Comparison of ENCODE assay signal across 8 cellular contexts in genomic region chr6:38715016-38715809, GRCh38. TPM values are rescaled to one million over a fixed set of nuclear protein-coding genes. Genes with fewer than 3 reads are reported as not detected.
DNase-seq lines count a peak whose midpoint lies in the region; ATAC-seq and TF ChIP-seq lines count a peak whose summit lies in the region.

Gene DNAH8 (plus strand): TSS chr6:38715311. CDS start chr6:38722810, 7,499 bp downstream.

- H3K9me3 ChIP-seq in skeletal muscle satellite cell (replicated peaks; ENCODE audit: low read length), result no peaks in the 10 kb centered on the region

- H3K9me3 Mint-ChIP-seq in glutamatergic neuron (ENCODE audit: unreplicated experiment), result peaks cover under 1% of the 10 kb centered on the region
- no peaks in the 10 kb centered on the region for H3K9me3 Mint-ChIP-seq in type B pancreatic cell

- no peak for TF ChIP-seq CTCF in GM13976 (IDR thresholded peaks at IDR 0.05; ENCODE audit: borderline replicate concordance, control extremely low read depth, extremely low read depth, insufficient read depth, missing control alignments)
- no peak for TF ChIP-seq CTCF in glutamatergic neuron (IDR thresholded peaks at IDR 0.05; ENCODE audit: partially characterized antibody, unreplicated experiment)
- TF ChIP-seq CTCF in type B pancreatic cell (conservative IDR thresholded peaks at IDR 0.05), result no peak

- H3K27ac Mint-ChIP-seq in glutamatergic neuron (ENCODE audit: unreplicated experiment), result no peak within 1 kb of the TSS
- no peak within 1 kb of the TSS for H3K27ac Mint-ChIP-seq in type B pancreatic cell

- H3K27me3 Mint-ChIP-seq in glutamatergic neuron (ENCODE audit: unreplicated experiment), result no peaks in the 10 kb centered on the region
- H3K27me3 Mint-ChIP-seq in type B pancreatic cell, result peaks cover 25% of the 10 kb centered on the region

- H3K4me3 ChIP-seq in skeletal muscle satellite cell (ENCODE audit: low read length), result peak within 1 kb of the TSS; percentile 59

- in situ Hi-C loops in GM13976 (cut with MboI; ENCODE audit: low sequenced_read_pairs, unreplicated experiment), result no loop called here

- H3K4me2 ChIP-seq in skeletal muscle satellite cell (ENCODE audit: low read length), result peak within 1 kb of the TSS; percentile 80

- no peak for ATAC-seq in HG03097 (IDR thresholded peaks at IDR 0.05; ENCODE audit: low FRiP score, unreplicated experiment)

- no peaks in the 10 kb centered on the region for H3K4me1 ChIP-seq in skeletal muscle satellite cell (ENCODE audit: control insufficient read depth, insufficient read depth, low read length)

- no peaks in the 10 kb centered on the region for H3K4me1 Mint-ChIP-seq in glutamatergic neuron (ENCODE audit: low read depth, unreplicated experiment)
- no peaks in the 10 kb centered on the region for H3K4me1 Mint-ChIP-seq in type B pancreatic cell (ENCODE audit: unreplicated experiment)

- H3K9ac ChIP-seq in skeletal muscle satellite cell (ENCODE audit: low read depth, low read length), result no peak within 1 kb of the TSS

- H3K4me3 Mint-ChIP-seq in glutamatergic neuron (ENCODE audit: unreplicated experiment) (peak within 1 kb of the TSS; percentile 26), type B pancreatic cell (no peak within 1 kb of the TSS)

- no peaks in the 10 kb centered on the region for H3K36me3 ChIP-seq in skeletal muscle satellite cell (ENCODE audit: insufficient read depth, low read length)

- peaks cover 7% of the 10 kb centered on the region for H3K36me3 Mint-ChIP-seq in glutamatergic neuron (ENCODE audit: unreplicated experiment)
- no peaks in the 10 kb centered on the region for H3K36me3 Mint-ChIP-seq in type B pancreatic cell

- peaks cover 51% of the 10 kb centered on the region for H3K27me3 ChIP-seq in skeletal muscle satellite cell (ENCODE audit: control insufficient read depth, insufficient read depth, low read length)

- DNase-seq in GM13976 (ENCODE audit: low spot score) (peak; percentile 40), glutamatergic neuron (peak; percentile 31), type B pancreatic cell (ENCODE audit: extremely low spot score, unreplicated experiment) (no peak), H4 (ENCODE audit: low spot score) (no peak), cerebellar nuclear complex (lab: John Stamatoyannopoulos, UW) (no peak)
- DNase-seq in activated CD8-positive, alpha-beta memory T cell treated with anti-CD3 and anti-CD28 coated beads, Interleukin-2, amount 50 U/mL, for 4 hours, result peak; percentile 20

RNA-seq across cellular contexts. Expression of gene DNAH8, which starts in this region (rescaled TPM):
- total RNA-seq in glutamatergic neuron (ENCODE audit: unreplicated experiment) (not detected), type B pancreatic cell (ENCODE audit: low replicate concordance) (0.05 and 0.14 TPM in 2 replicates)
- not detected in 2 replicates for total RNA-seq in skeletal muscle satellite cell (2012; rRNA removed)
- not detected in 2 replicates for total RNA-seq in H4 (2014; rRNA removed; shearing (Covaris generic))

Comparison
In these comparisons a context has a peak if more than half of its experiments do, and no peak if none do; other contexts are left out.
1. Peak in DNase-seq in glutamatergic neuron; RNA of the gene not detected or under 1 TPM.
2. DNase-seq: peak in GM13976 (single experiment) and activated CD8-positive, alpha-beta memory T cell treated with anti-CD3 and anti-CD28 coated beads, Interleukin-2, amount 50 U/mL, for 4 hours (single experiment); none in type B pancreatic cell (single experiment), H4 (single experiment) and cerebellar nuclear complex (0 of 2).